In genomic region chr3:46699846-46700523, GRCh38 we compare ENCODE assay signal across 18 cellular contexts. TPM values are rescaled to one million over a fixed set of nuclear protein-coding genes. Genes with fewer than 3 reads are reported as not detected.
DNase-seq lines count a peak whose midpoint lies in the region; ATAC-seq and TF ChIP-seq lines count a peak whose summit lies in the region.
"Had no signal": no experiment of that assay in that cellular context is flagged by ENCODE, and none has a peak within 500 bp of the region (broad histone marks: within the 10 kb centered on the region; RNA-seq: fewer than 3 reads in every experiment).

No MANE protein-coding gene starts in this region.

- H3K27me3 Mint-ChIP-seq in activated naive CD4-positive, alpha-beta T cell treated with anti-CD3 and anti-CD28 coated beads, Interleukin-2, amount 10 ng/mL, durations not matched to agents 7 days and 5 days: peaks cover 47% of the 10 kb centered on the region

- H3K4me3 Mint-ChIP-seq in activated naive CD4-positive, alpha-beta T cell treated with anti-CD3 and anti-CD28 coated beads, Interleukin-2, amount 10 ng/mL, durations not matched to agents 7 days and 5 days: no peak overlapping the region
- H3K4me3 Mint-ChIP-seq: endodermal cell, neural crest cell had no signal

- no peaks in the 10 kb centered on the region for H3K79me2 ChIP-seq in mammary epithelial cell (ENCODE audit: insufficient read depth, low read length)

- no peak for TF ChIP-seq CTCF in right atrium auricular region (IDR thresholded peaks at IDR 0.05)
- TF ChIP-seq CTCF in mammary epithelial cell (conservative IDR thresholded peaks at IDR 0.05 in 1 of 2, IDR thresholded peaks at IDR 0.05 in 1 of 2; ENCODE audit: extremely low read depth in 1 of 2, insufficient read depth in 1 of 2, low read depth in 1 of 2, low read length in 2 of 2): no peak

- in situ Hi-C loops in mammary epithelial cell (cut with MboI; ENCODE audit: low sequenced_read_pairs in 2 of 2): loop anchor here in 1 of 2 donors (5.0 kb wide), 1 partner anchor 197 kb away; no protein-coding TSS in a partner anchor

- DNase-seq in amniotic epithelial cell (ENCODE audit: low read depth): peak; percentile 23
- peak; percentile 72 for DNase-seq in right atrium auricular region (ENCODE audit: low spot score)
- DNase-seq in posterior vena cava (ENCODE audit: low spot score): peak; percentile 91
- no peak for DNase-seq in hepatic stellate cell (ENCODE audit: low spot score)
- DNase-seq in mammary epithelial cell: no peak
- DNase-seq in activated naive CD4-positive, alpha-beta T cell treated with anti-CD3 and anti-CD28 coated beads, Interleukin-2, amount 10 ng/mL, durations not matched to agents 7 days and 5 days: no peak
- DNase-seq: activated CD4-positive, alpha-beta T cell treated with anti-CD3 and anti-CD28 coated beads, Interleukin-2, amount 50 U/mL, for 48 hours; activated effector memory CD4-positive, alpha-beta T cell treated with Interleukin-2 at 50 U/mL for 16 hours; DMS79; endodermal cell; T-helper 9 cell had no signal

- H3K9me3 ChIP-seq in BLaER1 (no peaks in the 10 kb centered on the region), right atrium auricular region (no peaks in the 10 kb centered on the region), mammary epithelial cell (replicated peaks; ENCODE audit: insufficient read depth, low read length) (no peaks in the 10 kb centered on the region)
- H3K9me3 ChIP-seq: body of pancreas, thyroid gland had no signal

- 81% methylated on average over 4 of the region's 8 CpGs for WGBS in mammary epithelial cell (ENCODE audit: low coverage, missing lambda C conversion rate)

- CTCF ChIA-PET in mammary epithelial cell (lab: Charles Lee; ENCODE audit: low non-redundant PET): no interaction called here
- CTCF ChIA-PET in activated naive CD4-positive, alpha-beta T cell treated with anti-CD3 and anti-CD28 coated beads, Interleukin-2, amount 10 ng/mL, durations not matched to agents 7 days and 5 days (lab: Charles Lee): interaction anchor here (1.4 kb wide), 1 partner anchor 195 kb away, joined by 5 read pairs; no protein-coding TSS in a partner anchor

- H3K36me3 ChIP-seq in BLaER1 (no peaks in the 10 kb centered on the region), right atrium auricular region (no peaks in the 10 kb centered on the region), mammary epithelial cell (ENCODE audit: insufficient read depth, low read length) (no peaks in the 10 kb centered on the region)
- H3K36me3 ChIP-seq: thyroid gland had no signal

- H4K20me1 ChIP-seq in BLaER1 (peaks cover 17% of the 10 kb centered on the region; the same call in 1 of the 2 replicates), mammary epithelial cell (ENCODE audit: insufficient read depth, low read length) (no peaks in the 10 kb centered on the region)

- no TSS peak for BruUV-seq in mammary epithelial cell (replicated peaks; lab: Mats Ljungman, UMichigan)

- H3K27ac Mint-ChIP-seq in activated naive CD4-positive, alpha-beta T cell treated with anti-CD3 and anti-CD28 coated beads, Interleukin-2, amount 10 ng/mL, durations not matched to agents 7 days and 5 days: no peak overlapping the region
- H3K27ac Mint-ChIP-seq: endodermal cell had no signal

- no peak overlapping the region for H3K4me3 ChIP-seq in BLaER1
- H3K4me3 ChIP-seq in right atrium auricular region: no peak overlapping the region
- H3K4me3 ChIP-seq in mammary epithelial cell (replicated peaks in 1 of 3; ENCODE audit: insufficient read depth in 1 of 3, low read depth in 2 of 3, low read length in 3 of 3): no peak overlapping the region
- H3K4me3 ChIP-seq: body of pancreas, thyroid gland had no signal

- H3K36me3 Mint-ChIP-seq in activated naive CD4-positive, alpha-beta T cell treated with anti-CD3 and anti-CD28 coated beads, Interleukin-2, amount 10 ng/mL, durations not matched to agents 7 days and 5 days: no peaks in the 10 kb centered on the region

- dilution Hi-C loops in mammary epithelial cell (cut with HindIII; ENCODE audit: low sequenced_read_pairs): loop anchor here (25.0 kb wide), 1 partner anchor 137 kb away; no protein-coding TSS in a partner anchor

- H3K4me2 ChIP-seq in BLaER1 (peak overlapping the region; percentile 13; the same call in 1 of the 2 replicates), mammary epithelial cell (ENCODE audit: insufficient read depth, low read depth, low read length) (no peak overlapping the region)

- H3K9me3 Mint-ChIP-seq in activated naive CD4-positive, alpha-beta T cell treated with anti-CD3 and anti-CD28 coated beads, Interleukin-2, amount 10 ng/mL, durations not matched to agents 7 days and 5 days: no peaks in the 10 kb centered on the region
- H3K9me3 Mint-ChIP-seq: endodermal cell, neural crest cell had no signal

- no peak overlapping the region for H2AFZ ChIP-seq in mammary epithelial cell (ENCODE audit: low read depth, low read length)

- no peak overlapping the region for H3K9ac ChIP-seq in BLaER1
- no peak overlapping the region for H3K9ac ChIP-seq in mammary epithelial cell (ENCODE audit: insufficient read depth, low read length)

- intact Hi-C loops in posterior vena cava (cut with DNase I): loop anchor here in 1 of 2 donors (10.0 kb wide), 2 partner anchors 165 to 625 kb away; partner anchors contain the start of gene MYL3
- intact Hi-C loops in mammary epithelial cell (cut with micrococcal nuclease): loop anchor here (10.0 kb wide), 1 partner anchor 1085 kb away; the partner anchor contains the start of gene SMARCC1

- H3K27me3 ChIP-seq in BLaER1 (peaks cover 30% of the 10 kb centered on the region), right atrium auricular region (no peaks in the 10 kb centered on the region), mammary epithelial cell (ENCODE audit: insufficient read depth, low read length) (peaks cover 10% of the 10 kb centered on the region)
- H3K27me3 ChIP-seq: body of pancreas, thyroid gland had no signal

- H3K4me1 Mint-ChIP-seq in activated naive CD4-positive, alpha-beta T cell treated with anti-CD3 and anti-CD28 coated beads, Interleukin-2, amount 10 ng/mL, durations not matched to agents 7 days and 5 days: peaks cover 43% of the 10 kb centered on the region

- H3K4me1 ChIP-seq in BLaER1: peaks cover 40% of the 10 kb centered on the region
- peaks cover 0 to 60% of the 10 kb centered on the region in 2 donors for H3K4me1 ChIP-seq in right atrium auricular region
- H3K4me1 ChIP-seq in mammary epithelial cell (ENCODE audit: insufficient read depth, low read length): peaks cover 15% of the 10 kb centered on the region

- no peak overlapping the region for H3K27ac ChIP-seq in BLaER1
- H3K27ac ChIP-seq in right atrium auricular region: peak overlapping the region; percentile 4 to 20
- no peak overlapping the region for H3K27ac ChIP-seq in mammary epithelial cell (ENCODE audit: insufficient read depth, low read depth, low read length)
- H3K27ac ChIP-seq: body of pancreas, thyroid gland had no signal

- no peak for ATAC-seq in GM21825 (IDR thresholded peaks at IDR 0.05; ENCODE audit: unreplicated experiment)
- ATAC-seq: body of pancreas had no signal

RNA-seq across cellular contexts. Expression of gene TMIE, which starts 1.2 kb away (rescaled TPM):
- not detected for total RNA-seq in right atrium auricular region
- total RNA-seq in posterior vena cava: 1 to 10 TPM; 1.4 TPM
- under 1 TPM in 1 of 2 donors, not detected in 1; 0.38 TPM for total RNA-seq in mammary epithelial cell
- polyA plus RNA-seq in mammary epithelial cell: 0.09 TPM
- not detected for polyA minus RNA-seq in mammary epithelial cell
- total RNA-seq: body of pancreas, glomerular endothelial cell, neural crest cell had no signal

RNA-seq across cellular contexts. Expression of gene ALS2CL, which starts 6.5 kb away (rescaled TPM):
- total RNA-seq in right atrium auricular region (10 to 100 TPM in 1 of 2 donors, 1 to 10 TPM in 1; 8.3 to 12.5 TPM), posterior vena cava (10 to 100 TPM; 12.1 to 12.5 TPM), mammary epithelial cell (100 to 1,000 TPM in 1 of 2 donors, 10 to 100 TPM in 1; 57.5 to 144 TPM)
- polyA plus RNA-seq in mammary epithelial cell: 59.4 TPM
- polyA minus RNA-seq in mammary epithelial cell: 79.0 TPM

RNA-seq across cellular contexts. Expression of gene PRSS50, which starts 17.7 kb away (rescaled TPM):
- total RNA-seq in right atrium auricular region (under 1 TPM in 1 of 2 donors, not detected in 1; 0.12 TPM), posterior vena cava (not detected), mammary epithelial cell (under 1 TPM in 1 of 2 donors, not detected in 1; under 0.01 TPM)
- not detected for polyA plus RNA-seq in mammary epithelial cell
- not detected for polyA minus RNA-seq in mammary epithelial cell
- total RNA-seq: glomerular endothelial cell had no signal
- polyA plus RNA-seq: keratinocyte had no signal

Comparison
In these comparisons a context has a peak if more than half of its experiments do, and no peak if none do; other contexts are left out.
1. H3K27ac ChIP-seq: peak in right atrium auricular region (2 of 2); none in BLaER1 (single experiment) and mammary epithelial cell (single experiment).
2. DNase-seq: peak in amniotic epithelial cell (single experiment), right atrium auricular region (single experiment) and posterior vena cava (single experiment); none in hepatic stellate cell (single experiment), mammary epithelial cell (single experiment) and activated naive CD4-positive, alpha-beta T cell treated with anti-CD3 and anti-CD28 coated beads, Interleukin-2, amount 10 ng/mL, durations not matched to agents 7 days and 5 days (single experiment).
3. RNA of gene ALS2CL, which starts 6.5 kb away (total RNA-seq): 57.5 to 144 TPM in mammary epithelial cell; 8.3 to 12.5 TPM in right atrium auricular region and 12.1 to 12.5 TPM in posterior vena cava; every median in the first group is over 4 times any median in the second.